1 cellular context compared by ENCODE assay signal in the genomic region with DNA sequence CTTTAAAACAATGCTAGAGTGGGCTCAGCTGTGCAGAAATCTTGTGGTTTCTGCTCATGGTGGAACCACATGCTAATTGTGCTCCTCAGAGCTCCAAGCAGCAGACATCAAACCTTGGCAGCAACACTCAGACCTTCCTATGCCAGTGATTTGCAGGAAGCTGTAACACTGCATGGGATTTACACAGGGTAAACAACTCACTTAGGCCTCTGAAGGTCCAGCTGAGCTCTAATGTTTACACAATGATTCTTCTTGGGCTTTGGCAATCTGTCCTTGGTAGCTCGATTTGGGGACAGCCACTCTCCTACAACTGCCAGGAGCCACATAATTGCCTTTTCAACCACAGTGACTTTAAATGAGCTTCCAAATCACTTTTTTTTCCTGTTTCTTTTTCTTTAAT.
A peak's percentile ranks its signal among the peaks of the same experiment; 100 is the strongest.
TF ChIP-seq lines count a peak whose summit lies in the region.

No MANE protein-coding gene starts in this region.

TF ChIP-seq in HepG2, 621 proteins besides CTCF, POLR2A, EP300 and RAD21 (continued from another document and continues in another):
- TF ChIP-seq, protein P1, sequence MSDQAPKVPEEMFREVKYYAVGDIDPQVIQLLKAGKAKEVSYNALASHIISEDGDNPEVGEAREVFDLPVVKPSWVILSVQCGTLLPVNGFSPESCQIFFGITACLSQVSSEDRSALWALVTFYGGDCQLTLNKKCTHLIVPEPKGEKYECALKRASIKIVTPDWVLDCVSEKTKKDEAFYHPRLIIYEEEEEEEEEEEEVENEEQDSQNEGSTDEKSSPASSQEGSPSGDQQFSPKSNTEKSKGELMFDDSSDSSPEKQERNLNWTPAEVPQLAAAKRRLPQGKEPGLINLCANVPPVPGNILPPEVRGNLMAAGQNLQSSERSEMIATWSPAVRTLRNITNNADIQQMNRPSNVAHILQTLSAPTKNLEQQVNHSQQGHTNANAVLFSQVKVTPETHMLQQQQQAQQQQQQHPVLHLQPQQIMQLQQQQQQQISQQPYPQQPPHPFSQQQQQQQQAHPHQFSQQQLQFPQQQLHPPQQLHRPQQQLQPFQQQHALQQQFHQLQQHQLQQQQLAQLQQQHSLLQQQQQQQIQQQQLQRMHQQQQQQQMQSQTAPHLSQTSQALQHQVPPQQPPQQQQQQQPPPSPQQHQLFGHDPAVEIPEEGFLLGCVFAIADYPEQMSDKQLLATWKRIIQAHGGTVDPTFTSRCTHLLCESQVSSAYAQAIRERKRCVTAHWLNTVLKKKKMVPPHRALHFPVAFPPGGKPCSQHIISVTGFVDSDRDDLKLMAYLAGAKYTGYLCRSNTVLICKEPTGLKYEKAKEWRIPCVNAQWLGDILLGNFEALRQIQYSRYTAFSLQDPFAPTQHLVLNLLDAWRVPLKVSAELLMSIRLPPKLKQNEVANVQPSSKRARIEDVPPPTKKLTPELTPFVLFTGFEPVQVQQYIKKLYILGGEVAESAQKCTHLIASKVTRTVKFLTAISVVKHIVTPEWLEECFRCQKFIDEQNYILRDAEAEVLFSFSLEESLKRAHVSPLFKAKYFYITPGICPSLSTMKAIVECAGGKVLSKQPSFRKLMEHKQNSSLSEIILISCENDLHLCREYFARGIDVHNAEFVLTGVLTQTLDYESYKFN (CRISPR knock-in tag; conservative IDR thresholded peaks at IDR 0.05): peak; percentile 72
- TF ChIP-seq, protein P2, sequence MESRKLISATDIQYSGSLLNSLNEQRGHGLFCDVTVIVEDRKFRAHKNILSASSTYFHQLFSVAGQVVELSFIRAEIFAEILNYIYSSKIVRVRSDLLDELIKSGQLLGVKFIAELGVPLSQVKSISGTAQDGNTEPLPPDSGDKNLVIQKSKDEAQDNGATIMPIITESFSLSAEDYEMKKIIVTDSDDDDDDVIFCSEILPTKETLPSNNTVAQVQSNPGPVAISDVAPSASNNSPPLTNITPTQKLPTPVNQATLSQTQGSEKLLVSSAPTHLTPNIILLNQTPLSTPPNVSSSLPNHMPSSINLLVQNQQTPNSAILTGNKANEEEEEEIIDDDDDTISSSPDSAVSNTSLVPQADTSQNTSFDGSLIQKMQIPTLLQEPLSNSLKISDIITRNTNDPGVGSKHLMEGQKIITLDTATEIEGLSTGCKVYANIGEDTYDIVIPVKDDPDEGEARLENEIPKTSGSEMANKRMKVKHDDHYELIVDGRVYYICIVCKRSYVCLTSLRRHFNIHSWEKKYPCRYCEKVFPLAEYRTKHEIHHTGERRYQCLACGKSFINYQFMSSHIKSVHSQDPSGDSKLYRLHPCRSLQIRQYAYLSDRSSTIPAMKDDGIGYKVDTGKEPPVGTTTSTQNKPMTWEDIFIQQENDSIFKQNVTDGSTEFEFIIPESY (CRISPR knock-in tag; IDR thresholded peaks at IDR 0.05): peak; percentile 49; the same call in 1 of the 2 replicates
- TF ChIP-seq ZNF282 (IDR thresholded peaks at IDR 0.05; ENCODE audit: partially characterized antibody) (no peak), GATA4 (IDR thresholded peaks at IDR 0.05; ENCODE audit: borderline replicate concordance, low read depth) (no peak), ZFP36L1 (CRISPR knock-in tag; IDR thresholded peaks at IDR 0.05) (no peak), SMC3 (IDR thresholded peaks at IDR 0.05; ENCODE audit: low read length) (no peak), MTF2 (CRISPR knock-in tag; IDR thresholded peaks at IDR 0.05; ENCODE audit: borderline replicate concordance) (no peak), ZNF660 (CRISPR knock-in tag; IDR thresholded peaks at IDR 0.05; ENCODE audit: borderline replicate concordance, low read depth) (no peak), ZEB1 (IDR thresholded peaks at IDR 0.05; ENCODE audit: insufficient replicate concordance, low read depth) (no peak), NFE2L2 (IDR thresholded peaks at IDR 0.05; ENCODE audit: low read length) (no peak), ZNF264 (CRISPR knock-in tag; IDR thresholded peaks at IDR 0.05) (no peak), YY1 (IDR thresholded peaks at IDR 0.05; ENCODE audit: insufficient read depth, insufficient replicate concordance, low read depth, low read length) (no peak), ZC3H4 (CRISPR knock-in tag; IDR thresholded peaks at IDR 0.05; ENCODE audit: borderline replicate concordance) (no peak), MED8 (CRISPR knock-in tag; IDR thresholded peaks at IDR 0.05; ENCODE audit: insufficient replicate concordance) (no peak), ZNF589 (CRISPR knock-in tag; conservative IDR thresholded peaks at IDR 0.05) (no peak), ZNF558 (CRISPR knock-in tag; IDR thresholded peaks at IDR 0.05; ENCODE audit: borderline replicate concordance) (no peak), ZNF7 (CRISPR knock-in tag; IDR thresholded peaks at IDR 0.05) (no peak), RBFOX2 (IDR thresholded peaks at IDR 0.05; ENCODE audit: low read depth, low read length) (no peak), ZNF607 (CRISPR knock-in tag; IDR thresholded peaks at IDR 0.05; ENCODE audit: borderline replicate concordance) (no peak), ZNF12 (CRISPR knock-in tag; IDR thresholded peaks at IDR 0.05) (no peak), ZFP90 (CRISPR knock-in tag; IDR thresholded peaks at IDR 0.05; ENCODE audit: borderline replicate concordance) (no peak), ZNF451 (CRISPR knock-in tag; IDR thresholded peaks at IDR 0.05) (no peak), ZNF446 (CRISPR knock-in tag; IDR thresholded peaks at IDR 0.05) (no peak)
- TF ChIP-seq, protein P3, sequence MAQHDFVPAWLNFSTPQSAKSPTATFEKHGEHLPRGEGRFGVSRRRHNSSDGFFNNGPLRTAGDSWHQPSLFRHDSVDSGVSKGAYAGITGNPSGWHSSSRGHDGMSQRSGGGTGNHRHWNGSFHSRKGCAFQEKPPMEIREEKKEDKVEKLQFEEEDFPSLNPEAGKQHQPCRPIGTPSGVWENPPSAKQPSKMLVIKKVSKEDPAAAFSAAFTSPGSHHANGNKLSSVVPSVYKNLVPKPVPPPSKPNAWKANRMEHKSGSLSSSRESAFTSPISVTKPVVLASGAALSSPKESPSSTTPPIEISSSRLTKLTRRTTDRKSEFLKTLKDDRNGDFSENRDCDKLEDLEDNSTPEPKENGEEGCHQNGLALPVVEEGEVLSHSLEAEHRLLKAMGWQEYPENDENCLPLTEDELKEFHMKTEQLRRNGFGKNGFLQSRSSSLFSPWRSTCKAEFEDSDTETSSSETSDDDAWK (CRISPR knock-in tag; IDR thresholded peaks at IDR 0.05): no peak
- TF ChIP-seq, protein P4, sequence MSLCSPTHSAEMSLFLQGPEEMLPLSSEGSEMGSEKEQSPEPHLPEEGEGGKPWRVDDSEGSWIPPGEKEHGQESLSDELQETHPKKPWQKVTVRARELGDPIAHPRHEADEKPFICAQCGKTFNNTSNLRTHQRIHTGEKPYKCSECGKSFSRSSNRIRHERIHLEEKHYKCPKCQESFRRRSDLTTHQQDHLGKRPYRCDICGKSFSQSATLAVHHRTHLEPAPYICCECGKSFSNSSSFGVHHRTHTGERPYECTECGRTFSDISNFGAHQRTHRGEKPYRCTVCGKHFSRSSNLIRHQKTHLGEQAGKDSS (CRISPR knock-in tag; IDR thresholded peaks at IDR 0.05; ENCODE audit: borderline replicate concordance, low read depth): no peak
- TF ChIP-seq, protein P5, sequence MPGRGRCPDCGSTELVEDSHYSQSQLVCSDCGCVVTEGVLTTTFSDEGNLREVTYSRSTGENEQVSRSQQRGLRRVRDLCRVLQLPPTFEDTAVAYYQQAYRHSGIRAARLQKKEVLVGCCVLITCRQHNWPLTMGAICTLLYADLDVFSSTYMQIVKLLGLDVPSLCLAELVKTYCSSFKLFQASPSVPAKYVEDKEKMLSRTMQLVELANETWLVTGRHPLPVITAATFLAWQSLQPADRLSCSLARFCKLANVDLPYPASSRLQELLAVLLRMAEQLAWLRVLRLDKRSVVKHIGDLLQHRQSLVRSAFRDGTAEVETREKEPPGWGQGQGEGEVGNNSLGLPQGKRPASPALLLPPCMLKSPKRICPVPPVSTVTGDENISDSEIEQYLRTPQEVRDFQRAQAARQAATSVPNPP (CRISPR knock-in tag; IDR thresholded peaks at IDR 0.05): no peak
- TF ChIP-seq, protein P6, sequence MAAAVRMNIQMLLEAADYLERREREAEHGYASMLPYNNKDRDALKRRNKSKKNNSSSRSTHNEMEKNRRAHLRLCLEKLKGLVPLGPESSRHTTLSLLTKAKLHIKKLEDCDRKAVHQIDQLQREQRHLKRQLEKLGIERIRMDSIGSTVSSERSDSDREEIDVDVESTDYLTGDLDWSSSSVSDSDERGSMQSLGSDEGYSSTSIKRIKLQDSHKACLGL (CRISPR knock-in tag; IDR thresholded peaks at IDR 0.05): no peak
- TF ChIP-seq, protein P7, sequence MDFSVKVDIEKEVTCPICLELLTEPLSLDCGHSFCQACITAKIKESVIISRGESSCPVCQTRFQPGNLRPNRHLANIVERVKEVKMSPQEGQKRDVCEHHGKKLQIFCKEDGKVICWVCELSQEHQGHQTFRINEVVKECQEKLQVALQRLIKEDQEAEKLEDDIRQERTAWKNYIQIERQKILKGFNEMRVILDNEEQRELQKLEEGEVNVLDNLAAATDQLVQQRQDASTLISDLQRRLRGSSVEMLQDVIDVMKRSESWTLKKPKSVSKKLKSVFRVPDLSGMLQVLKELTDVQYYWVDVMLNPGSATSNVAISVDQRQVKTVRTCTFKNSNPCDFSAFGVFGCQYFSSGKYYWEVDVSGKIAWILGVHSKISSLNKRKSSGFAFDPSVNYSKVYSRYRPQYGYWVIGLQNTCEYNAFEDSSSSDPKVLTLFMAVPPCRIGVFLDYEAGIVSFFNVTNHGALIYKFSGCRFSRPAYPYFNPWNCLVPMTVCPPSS (IDR thresholded peaks at IDR 0.05): no peak
- TF ChIP-seq, protein P8, sequence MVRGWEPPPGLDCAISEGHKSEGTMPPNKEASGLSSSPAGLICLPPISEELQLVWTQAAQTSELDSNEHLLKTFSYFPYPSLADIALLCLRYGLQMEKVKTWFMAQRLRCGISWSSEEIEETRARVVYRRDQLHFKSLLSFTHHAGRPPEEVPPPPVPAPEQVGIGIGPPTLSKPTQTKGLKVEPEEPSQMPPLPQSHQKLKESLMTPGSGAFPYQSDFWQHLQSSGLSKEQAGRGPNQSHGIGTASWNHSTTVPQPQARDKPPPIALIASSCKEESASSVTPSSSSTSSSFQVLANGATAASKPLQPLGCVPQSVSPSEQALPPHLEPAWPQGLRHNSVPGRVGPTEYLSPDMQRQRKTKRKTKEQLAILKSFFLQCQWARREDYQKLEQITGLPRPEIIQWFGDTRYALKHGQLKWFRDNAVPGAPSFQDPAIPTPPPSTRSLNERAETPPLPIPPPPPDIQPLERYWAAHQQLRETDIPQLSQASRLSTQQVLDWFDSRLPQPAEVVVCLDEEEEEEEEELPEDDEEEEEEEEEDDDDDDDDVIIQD (CRISPR knock-in tag; IDR thresholded peaks at IDR 0.05; ENCODE audit: low read depth): peak; percentile 80
- TF ChIP-seq, protein P9, sequence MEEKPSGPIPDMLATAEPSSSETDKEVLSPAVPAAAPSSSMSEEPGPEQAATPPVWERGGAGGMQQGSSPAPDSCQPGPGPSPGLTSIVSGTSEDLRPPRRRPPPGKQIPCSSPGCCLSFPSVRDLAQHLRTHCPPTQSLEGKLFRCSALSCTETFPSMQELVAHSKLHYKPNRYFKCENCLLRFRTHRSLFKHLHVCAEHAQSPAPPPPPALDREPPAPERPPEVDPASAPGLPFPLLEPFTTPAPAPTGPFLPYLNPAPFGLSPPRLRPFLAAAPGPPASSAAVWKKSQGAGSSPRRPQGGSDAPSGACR (CRISPR knock-in tag; IDR thresholded peaks at IDR 0.05): no peak
- TF ChIP-seq, protein P10, sequence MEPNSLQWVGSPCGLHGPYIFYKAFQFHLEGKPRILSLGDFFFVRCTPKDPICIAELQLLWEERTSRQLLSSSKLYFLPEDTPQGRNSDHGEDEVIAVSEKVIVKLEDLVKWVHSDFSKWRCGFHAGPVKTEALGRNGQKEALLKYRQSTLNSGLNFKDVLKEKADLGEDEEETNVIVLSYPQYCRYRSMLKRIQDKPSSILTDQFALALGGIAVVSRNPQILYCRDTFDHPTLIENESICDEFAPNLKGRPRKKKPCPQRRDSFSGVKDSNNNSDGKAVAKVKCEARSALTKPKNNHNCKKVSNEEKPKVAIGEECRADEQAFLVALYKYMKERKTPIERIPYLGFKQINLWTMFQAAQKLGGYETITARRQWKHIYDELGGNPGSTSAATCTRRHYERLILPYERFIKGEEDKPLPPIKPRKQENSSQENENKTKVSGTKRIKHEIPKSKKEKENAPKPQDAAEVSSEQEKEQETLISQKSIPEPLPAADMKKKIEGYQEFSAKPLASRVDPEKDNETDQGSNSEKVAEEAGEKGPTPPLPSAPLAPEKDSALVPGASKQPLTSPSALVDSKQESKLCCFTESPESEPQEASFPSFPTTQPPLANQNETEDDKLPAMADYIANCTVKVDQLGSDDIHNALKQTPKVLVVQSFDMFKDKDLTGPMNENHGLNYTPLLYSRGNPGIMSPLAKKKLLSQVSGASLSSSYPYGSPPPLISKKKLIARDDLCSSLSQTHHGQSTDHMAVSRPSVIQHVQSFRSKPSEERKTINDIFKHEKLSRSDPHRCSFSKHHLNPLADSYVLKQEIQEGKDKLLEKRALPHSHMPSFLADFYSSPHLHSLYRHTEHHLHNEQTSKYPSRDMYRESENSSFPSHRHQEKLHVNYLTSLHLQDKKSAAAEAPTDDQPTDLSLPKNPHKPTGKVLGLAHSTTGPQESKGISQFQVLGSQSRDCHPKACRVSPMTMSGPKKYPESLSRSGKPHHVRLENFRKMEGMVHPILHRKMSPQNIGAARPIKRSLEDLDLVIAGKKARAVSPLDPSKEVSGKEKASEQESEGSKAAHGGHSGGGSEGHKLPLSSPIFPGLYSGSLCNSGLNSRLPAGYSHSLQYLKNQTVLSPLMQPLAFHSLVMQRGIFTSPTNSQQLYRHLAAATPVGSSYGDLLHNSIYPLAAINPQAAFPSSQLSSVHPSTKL (CRISPR knock-in tag; IDR thresholded peaks at IDR 0.05): peak; percentile 94
- TF ChIP-seq, protein P11, sequence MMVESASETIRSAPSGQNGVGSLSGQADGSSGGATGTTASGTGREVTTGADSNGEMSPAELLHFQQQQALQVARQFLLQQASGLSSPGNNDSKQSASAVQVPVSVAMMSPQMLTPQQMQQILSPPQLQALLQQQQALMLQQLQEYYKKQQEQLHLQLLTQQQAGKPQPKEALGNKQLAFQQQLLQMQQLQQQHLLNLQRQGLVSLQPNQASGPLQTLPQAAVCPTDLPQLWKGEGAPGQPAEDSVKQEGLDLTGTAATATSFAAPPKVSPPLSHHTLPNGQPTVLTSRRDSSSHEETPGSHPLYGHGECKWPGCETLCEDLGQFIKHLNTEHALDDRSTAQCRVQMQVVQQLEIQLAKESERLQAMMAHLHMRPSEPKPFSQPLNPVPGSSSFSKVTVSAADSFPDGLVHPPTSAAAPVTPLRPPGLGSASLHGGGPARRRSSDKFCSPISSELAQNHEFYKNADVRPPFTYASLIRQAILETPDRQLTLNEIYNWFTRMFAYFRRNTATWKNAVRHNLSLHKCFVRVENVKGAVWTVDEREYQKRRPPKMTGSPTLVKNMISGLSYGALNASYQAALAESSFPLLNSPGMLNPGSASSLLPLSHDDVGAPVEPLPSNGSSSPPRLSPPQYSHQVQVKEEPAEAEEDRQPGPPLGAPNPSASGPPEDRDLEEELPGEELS (CRISPR knock-in tag; IDR thresholded peaks at IDR 0.05): peak; percentile 93
- TF ChIP-seq, protein P12, sequence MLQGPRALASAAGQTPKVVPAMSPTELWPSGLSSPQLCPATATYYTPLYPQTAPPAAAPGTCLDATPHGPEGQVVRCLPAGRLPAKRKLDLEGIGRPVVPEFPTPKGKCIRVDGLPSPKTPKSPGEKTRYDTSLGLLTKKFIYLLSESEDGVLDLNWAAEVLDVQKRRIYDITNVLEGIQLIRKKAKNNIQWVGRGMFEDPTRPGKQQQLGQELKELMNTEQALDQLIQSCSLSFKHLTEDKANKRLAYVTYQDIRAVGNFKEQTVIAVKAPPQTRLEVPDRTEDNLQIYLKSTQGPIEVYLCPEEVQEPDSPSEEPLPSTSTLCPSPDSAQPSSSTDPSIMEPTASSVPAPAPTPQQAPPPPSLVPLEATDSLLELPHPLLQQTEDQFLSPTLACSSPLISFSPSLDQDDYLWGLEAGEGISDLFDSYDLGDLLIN (CRISPR knock-in tag; IDR thresholded peaks at IDR 0.05; ENCODE audit: borderline replicate concordance): no peak
